Comparison of ENCODE assay signal across 16 cellular contexts in the genomic region with DNA sequence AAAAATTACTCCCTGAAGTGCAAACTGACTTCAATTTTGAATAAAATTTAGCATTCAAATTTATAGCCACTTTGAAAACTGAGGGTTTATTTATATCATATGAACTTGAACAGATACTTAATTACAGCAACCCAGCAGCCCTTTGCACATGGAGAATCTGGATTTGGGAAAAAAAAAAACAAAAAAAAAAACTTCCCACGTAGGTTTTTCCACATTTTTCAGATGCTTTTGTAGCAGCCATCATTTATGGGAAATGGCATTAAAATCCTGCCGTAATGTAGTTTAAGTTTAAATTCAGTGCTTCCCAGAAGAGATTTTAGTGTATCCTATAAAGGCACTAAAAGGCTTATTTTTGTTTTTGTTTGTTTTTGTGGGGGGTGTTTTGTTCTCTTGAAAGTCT.
"Had no signal": no experiment of that assay in that cellular context is flagged by ENCODE, and none has a peak within 500 bp of the region (broad histone marks: within the 10 kb centered on the region; RNA-seq: fewer than 3 reads in every experiment).

No MANE protein-coding gene starts in this region.

- ATAC-seq: activated CD8-positive, alpha-beta memory T cell treated with anti-CD3 and anti-CD28 coated beads, Interleukin-2, amount 10 ng/mL, durations not matched to agents 7 days and 5 days; heart right ventricle; mucosa of descending colon; sciatic nerve; stimulated activated effector memory CD8-positive, alpha-beta T cell treated with anti-CD3 and anti-CD28 coated beads, Interleukin-12 subunit alpha, Interleukin-12 subunit beta, amount 100 ng/mL, for 72 hours had no signal

- H3K36me3 Mint-ChIP-seq: activated CD4-positive, alpha-beta memory T cell treated with anti-CD3 and anti-CD28 coated beads for 36 hours; activated CD8-positive, alpha-beta memory T cell treated with anti-CD3 and anti-CD28 coated beads, Interleukin-2, amount 10 ng/mL, durations not matched to agents 7 days and 5 days; activated naive CD8-positive, alpha-beta T cell treated with anti-CD3 and anti-CD28 coated beads for 36 hours; naive B cell; stimulated activated effector memory CD8-positive, alpha-beta T cell treated with anti-CD3 and anti-CD28 coated beads, Interleukin-12 subunit alpha, Interleukin-12 subunit beta, amount 100 ng/mL, for 72 hours had no signal

- H3K4me3 ChIP-seq: heart right ventricle, mucosa of descending colon, testis, upper lobe of left lung had no signal

- H3K9me3 ChIP-seq: heart right ventricle, mucosa of descending colon, testis, upper lobe of left lung had no signal

- H3K4me3 Mint-ChIP-seq: activated CD4-positive, alpha-beta memory T cell treated with anti-CD3 and anti-CD28 coated beads for 36 hours; activated CD8-positive, alpha-beta memory T cell treated with anti-CD3 and anti-CD28 coated beads, Interleukin-2, amount 10 ng/mL, durations not matched to agents 7 days and 5 days; activated naive CD8-positive, alpha-beta T cell treated with anti-CD3 and anti-CD28 coated beads for 36 hours; immature natural killer cell; naive B cell; stimulated activated effector memory CD8-positive, alpha-beta T cell treated with anti-CD3 and anti-CD28 coated beads, Interleukin-12 subunit alpha, Interleukin-12 subunit beta, amount 100 ng/mL, for 72 hours had no signal

- H3K27ac ChIP-seq: heart right ventricle, testis, upper lobe of left lung had no signal

- H3K9me3 Mint-ChIP-seq: activated CD4-positive, alpha-beta memory T cell treated with anti-CD3 and anti-CD28 coated beads for 36 hours; activated naive CD8-positive, alpha-beta T cell treated with anti-CD3 and anti-CD28 coated beads for 36 hours; immature natural killer cell; naive B cell; stimulated activated effector memory CD8-positive, alpha-beta T cell treated with anti-CD3 and anti-CD28 coated beads, Interleukin-12 subunit alpha, Interleukin-12 subunit beta, amount 100 ng/mL, for 72 hours had no signal

- DNase-seq: activated CD4-positive, alpha-beta memory T cell treated with anti-CD3 and anti-CD28 coated beads for 36 hours; activated CD8-positive, alpha-beta memory T cell treated with anti-CD3 and anti-CD28 coated beads, Interleukin-2, amount 10 ng/mL, durations not matched to agents 7 days and 5 days; activated naive CD8-positive, alpha-beta T cell treated with anti-CD3 and anti-CD28 coated beads for 36 hours; cortex of kidney; heart right ventricle; immature natural killer cell; kidney glomerular epithelial cell; left ventricle myocardium superior; mucosa of descending colon; naive B cell; stimulated activated CD4-positive, alpha-beta T cell treated with anti-CD3 and anti-CD28 coated beads, Interleukin-4, amount 100 ng/mL, for 24 hours; T-helper 2 cell; testis; upper lobe of left lung had no signal

- H3K4me1 Mint-ChIP-seq: activated CD8-positive, alpha-beta memory T cell treated with anti-CD3 and anti-CD28 coated beads, Interleukin-2, amount 10 ng/mL, durations not matched to agents 7 days and 5 days; activated naive CD8-positive, alpha-beta T cell treated with anti-CD3 and anti-CD28 coated beads for 36 hours; immature natural killer cell; naive B cell; stimulated activated effector memory CD8-positive, alpha-beta T cell treated with anti-CD3 and anti-CD28 coated beads, Interleukin-12 subunit alpha, Interleukin-12 subunit beta, amount 100 ng/mL, for 72 hours had no signal

- H3K27ac Mint-ChIP-seq: activated CD4-positive, alpha-beta memory T cell treated with anti-CD3 and anti-CD28 coated beads for 36 hours; activated CD8-positive, alpha-beta memory T cell treated with anti-CD3 and anti-CD28 coated beads, Interleukin-2, amount 10 ng/mL, durations not matched to agents 7 days and 5 days; activated naive CD8-positive, alpha-beta T cell treated with anti-CD3 and anti-CD28 coated beads for 36 hours; immature natural killer cell; naive B cell; stimulated activated effector memory CD8-positive, alpha-beta T cell treated with anti-CD3 and anti-CD28 coated beads, Interleukin-12 subunit alpha, Interleukin-12 subunit beta, amount 100 ng/mL, for 72 hours had no signal

- H3K27me3 Mint-ChIP-seq: activated CD4-positive, alpha-beta memory T cell treated with anti-CD3 and anti-CD28 coated beads for 36 hours; activated CD8-positive, alpha-beta memory T cell treated with anti-CD3 and anti-CD28 coated beads, Interleukin-2, amount 10 ng/mL, durations not matched to agents 7 days and 5 days; activated naive CD8-positive, alpha-beta T cell treated with anti-CD3 and anti-CD28 coated beads for 36 hours; naive B cell had no signal
